Comparison of ENCODE assay signal across 19 cellular contexts in the genomic region with DNA sequence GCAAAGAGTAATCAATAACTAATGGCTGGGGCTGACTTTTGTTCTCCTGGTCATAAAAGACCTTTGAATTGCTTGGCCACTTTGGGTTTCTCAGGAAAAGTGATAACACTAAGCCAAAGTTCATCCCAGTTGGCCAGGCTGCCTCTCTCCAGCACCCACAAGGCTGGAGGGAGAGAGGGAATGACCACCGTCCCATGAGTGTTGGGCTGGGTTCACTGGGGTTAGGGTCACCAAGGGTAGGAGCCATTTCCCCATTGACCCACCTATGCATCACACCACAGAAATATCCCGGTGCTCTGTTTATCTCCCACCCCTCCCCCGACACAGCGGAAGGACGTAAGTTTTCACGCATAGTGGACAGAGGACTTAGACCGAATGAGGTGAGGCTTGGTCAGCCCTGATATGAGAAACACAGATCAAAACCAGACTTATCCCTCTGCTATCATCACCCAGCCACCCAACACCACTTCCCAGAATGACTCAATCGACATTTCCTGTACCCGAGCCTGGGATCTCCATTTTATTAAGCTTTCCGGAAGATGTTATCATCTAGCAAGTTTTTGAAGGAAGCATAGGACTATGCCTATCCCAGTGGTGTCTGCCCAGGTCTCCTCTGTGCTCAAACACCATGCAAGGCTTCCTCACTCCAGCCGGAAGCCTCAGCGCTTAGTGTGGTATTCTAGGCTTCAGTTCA.
"Had no signal": no experiment of that assay in that cellular context is flagged by ENCODE, and none has a peak within 500 bp of the region (broad histone marks: within the 10 kb centered on the region; RNA-seq: fewer than 3 reads in every experiment).

No MANE protein-coding gene starts in this region.

- H3K27ac Mint-ChIP-seq: activated naive CD8-positive, alpha-beta T cell; brain; stimulated activated naive B cell treated with anti-CD40 and anti-IgM and Interleukin-4, amounts not matched to agents 10 μg/mL and 1 μg/mL and 100 μg/mL, for 72 hours had no signal

- H3K4me3 ChIP-seq: heart left ventricle, left lung, SK-N-MC had no signal

- H3K4me1 ChIP-seq: left lung had no signal

- DNase-seq: activated CD4-positive, alpha-beta T cell treated with anti-CD3 and anti-CD28 coated beads, Interleukin-2, amount 50 U/mL, for 1 hour; activated CD4-positive, CD25-positive, alpha-beta regulatory T cell; activated effector memory CD4-positive, alpha-beta T cell treated with anti-CD3 and anti-CD28 coated beads, Interleukin-2, amount 50 U/mL, for 16 hours; activated T-cell treated with anti-CD3 and anti-CD28 coated beads, Interleukin-2, amount 50 U/mL, for 1 hour; amygdala; cortex of kidney; foreskin melanocyte; heart left ventricle; left lung; posterior cingulate gyrus; right cardiac atrium; stimulated activated naive B cell treated with anti-CD40 and anti-IgM and Interleukin-4, amounts not matched to agents 10 μg/mL and 1 μg/mL and 100 μg/mL, for 72 hours; T-helper 1 cell; trophoblast cell had no signal

- H3K27ac ChIP-seq: heart left ventricle, left lung, SK-N-MC had no signal

- H3K4me3 Mint-ChIP-seq: activated naive CD8-positive, alpha-beta T cell; brain; central memory CD8-positive, alpha-beta T cell; stimulated activated naive B cell treated with anti-CD40 and anti-IgM and Interleukin-4, amounts not matched to agents 10 μg/mL and 1 μg/mL and 100 μg/mL, for 72 hours had no signal

- H3K36me3 Mint-ChIP-seq: activated naive CD8-positive, alpha-beta T cell; brain; stimulated activated naive B cell treated with anti-CD40 and anti-IgM and Interleukin-4, amounts not matched to agents 10 μg/mL and 1 μg/mL and 100 μg/mL, for 72 hours had no signal

- H3K36me3 ChIP-seq: heart left ventricle, left lung had no signal

- H3K4me1 Mint-ChIP-seq: brain; central memory CD8-positive, alpha-beta T cell; stimulated activated naive B cell treated with anti-CD40 and anti-IgM and Interleukin-4, amounts not matched to agents 10 μg/mL and 1 μg/mL and 100 μg/mL, for 72 hours had no signal

- H3K27me3 ChIP-seq: left lung had no signal

- H3K9me3 ChIP-seq: heart left ventricle, left lung had no signal

- H3K9me3 Mint-ChIP-seq: central memory CD8-positive, alpha-beta T cell had no signal

- FAIRE-seq: islet of Langerhans had no signal
